ENCODE assay signal across 17 cellular contexts in genomic region chr2:118474151-118474561, GRCh38.
DNase-seq lines count a peak whose midpoint lies in the region; ATAC-seq and TF ChIP-seq lines count a peak whose summit lies in the region.
"Had no signal": no experiment of that assay in that cellular context is flagged by ENCODE, and none has a peak within 500 bp of the region (broad histone marks: within the 10 kb centered on the region; RNA-seq: fewer than 3 reads in every experiment).

No MANE protein-coding gene starts in this region.

- DNase-seq in ELF-1 (ENCODE audit: low read depth, low spot score) (peak; percentile 21), NCI-H146 (lab: John Stamatoyannopoulos, UW) (peak; percentile 26), WTC11 (ENCODE audit: low spot score) (peak; percentile 21), osteoblast (ENCODE audit: insufficient read length, low spot score, missing footprints) (peak; percentile 59), ACHN (no peak), KG1 (lab: John Stamatoyannopoulos, UW) (no peak)
- DNase-seq: activated B cell treated with CpG ODN at 0.5 μM for 24 hours; activated CD4-positive, alpha-beta memory T cell treated with anti-CD3 and anti-CD28 coated beads, Interleukin-2, amount 10 ng/mL, durations not matched to agents 7 days and 5 days; activated T-cell treated with anti-CD3 and anti-CD28 coated beads, Interleukin-2, amount 50 U/mL, for 48 hours; effector memory CD8-positive, alpha-beta T cell; mucosa of descending colon; NCI-H187; NCI-H446 had no signal

- H3K36me3 Mint-ChIP-seq in WTC11, result no peaks in the 10 kb centered on the region
- H3K36me3 Mint-ChIP-seq: activated naive CD4-positive, alpha-beta T cell treated with anti-CD3 and anti-CD28 coated beads, Interleukin-2, amount 50 U/mL, for 24 hours had no signal

- no peak overlapping the region for H3K4me3 ChIP-seq in osteoblast (ENCODE audit: insufficient read depth, low read length)
- H3K4me3 ChIP-seq: mucosa of descending colon, SJCRH30 had no signal

- no peak overlapping the region for H3K4me3 Mint-ChIP-seq in WTC11
- H3K4me3 Mint-ChIP-seq: activated B cell treated with CpG ODN at 0.5 μM for 24 hours; activated CD4-positive, alpha-beta memory T cell treated with anti-CD3 and anti-CD28 coated beads, Interleukin-2, amount 10 ng/mL, durations not matched to agents 7 days and 5 days; activated naive CD4-positive, alpha-beta T cell treated with anti-CD3 and anti-CD28 coated beads, Interleukin-2, amount 50 U/mL, for 24 hours; effector memory CD8-positive, alpha-beta T cell; T-helper 1 cell treated with Interleukin-12 subunit alpha and Interleukin-12 subunit beta and Interleukin-4 antibody, amounts not matched to agents 30 μg/mL and 1 μg/mL, for 36 hours had no signal

- CTCF ChIA-PET in WTC11 (lab: Charles Lee), result interaction anchor here (1.0 kb wide), 1 partner anchor 19 kb away, joined by 4 read pairs; no protein-coding TSS in a partner anchor

- H4K20me1 ChIP-seq in osteoblast (ENCODE audit: insufficient read depth, low read length), result no peaks in the 10 kb centered on the region

- H2AFZ ChIP-seq in osteoblast (ENCODE audit: low read length), result no peak overlapping the region

- H3K79me2 ChIP-seq in osteoblast (ENCODE audit: insufficient read depth, low read length), result no peaks in the 10 kb centered on the region

- POLR2A ChIA-PET in WTC11 (lab: Charles Lee), result interaction anchor here (0.6 kb wide), 1 partner anchor 10 kb away, joined by 3 read pairs; no protein-coding TSS in a partner anchor

- H3K4me1 ChIP-seq in osteoblast (ENCODE audit: insufficient read depth, low read length), result no peaks in the 10 kb centered on the region
- H3K4me1 ChIP-seq: SJCRH30 had no signal

- no peak overlapping the region for H3K4me2 ChIP-seq in osteoblast (ENCODE audit: insufficient read depth, low read length)

- in situ Hi-C loops in ACHN (cut with HindIII; ENCODE audit: low pct_ligation_motif_present, low pct_unique_long_range_greater_than_20kb, low sequenced_read_pairs), result no loop called here

- H3K9me3 ChIP-seq in osteoblast (ENCODE audit: low read depth, low read length), result no peaks in the 10 kb centered on the region
- H3K9me3 ChIP-seq: mucosa of descending colon, SJCRH30 had no signal

- peaks cover 7% of the 10 kb centered on the region for H3K27me3 ChIP-seq in osteoblast (ENCODE audit: insufficient read depth, low read length)
- H3K27me3 ChIP-seq: SJCRH30 had no signal

- H3K36me3 ChIP-seq in osteoblast (ENCODE audit: insufficient read depth, low read length), result no peaks in the 10 kb centered on the region
- H3K36me3 ChIP-seq: SJCRH30 had no signal

- peaks cover 56% of the 10 kb centered on the region for H3K4me1 Mint-ChIP-seq in WTC11
- H3K4me1 Mint-ChIP-seq: activated B cell treated with CpG ODN at 0.5 μM for 24 hours; activated CD4-positive, alpha-beta memory T cell treated with anti-CD3 and anti-CD28 coated beads, Interleukin-2, amount 10 ng/mL, durations not matched to agents 7 days and 5 days; activated naive CD4-positive, alpha-beta T cell treated with anti-CD3 and anti-CD28 coated beads, Interleukin-2, amount 50 U/mL, for 24 hours had no signal

- ATAC-seq in WTC11, result peak; percentile 83
- ATAC-seq in HG03460 (IDR thresholded peaks at IDR 0.05; ENCODE audit: unreplicated experiment), result no peak
- ATAC-seq: effector memory CD8-positive, alpha-beta T cell; mucosa of descending colon had no signal

- H3K27ac ChIP-seq in osteoblast (ENCODE audit: low read depth, low read length), result no peak overlapping the region
- H3K27ac ChIP-seq: SJCRH30 had no signal

- 0 out of 2 replicates have a peak overlapping the region, but pooled peaks have one; percentile 21 for H3K27ac Mint-ChIP-seq in WTC11
- H3K27ac Mint-ChIP-seq: activated B cell treated with CpG ODN at 0.5 μM for 24 hours; activated CD4-positive, alpha-beta memory T cell treated with anti-CD3 and anti-CD28 coated beads, Interleukin-2, amount 10 ng/mL, durations not matched to agents 7 days and 5 days; activated naive CD4-positive, alpha-beta T cell treated with anti-CD3 and anti-CD28 coated beads, Interleukin-2, amount 50 U/mL, for 24 hours; effector memory CD8-positive, alpha-beta T cell; T-helper 1 cell treated with Interleukin-12 subunit alpha and Interleukin-12 subunit beta and Interleukin-4 antibody, amounts not matched to agents 30 μg/mL and 1 μg/mL, for 36 hours had no signal

- TF ChIP-seq CTCF in WTC11 (IDR thresholded peaks at IDR 0.05) (no peak), osteoblast (IDR thresholded peaks at IDR 0.05; ENCODE audit: extremely low read depth, low read depth, low read length) (no peak)

- no peaks in the 10 kb centered on the region for H3K27me3 Mint-ChIP-seq in WTC11 (ENCODE audit: low read depth)
- H3K27me3 Mint-ChIP-seq: activated B cell treated with CpG ODN at 0.5 μM for 24 hours; activated CD4-positive, alpha-beta memory T cell treated with anti-CD3 and anti-CD28 coated beads, Interleukin-2, amount 10 ng/mL, durations not matched to agents 7 days and 5 days had no signal

- no peaks in the 10 kb centered on the region for H3K9me3 Mint-ChIP-seq in WTC11
- H3K9me3 Mint-ChIP-seq: activated B cell treated with CpG ODN at 0.5 μM for 24 hours; activated CD4-positive, alpha-beta memory T cell treated with anti-CD3 and anti-CD28 coated beads, Interleukin-2, amount 10 ng/mL, durations not matched to agents 7 days and 5 days; activated naive CD4-positive, alpha-beta T cell treated with anti-CD3 and anti-CD28 coated beads, Interleukin-2, amount 50 U/mL, for 24 hours; effector memory CD8-positive, alpha-beta T cell; T-helper 1 cell treated with Interleukin-12 subunit alpha and Interleukin-12 subunit beta and Interleukin-4 antibody, amounts not matched to agents 30 μg/mL and 1 μg/mL, for 36 hours had no signal

TF ChIP-seq in WTC11, 78 proteins besides CTCF, POLR2A, EP300 and RAD21 (continues in another document):
- no peak for TF ChIP-seq OVOL2 (CRISPR knock-in tag; IDR thresholded peaks at IDR 0.05; ENCODE audit: borderline replicate concordance)
- no peak for TF ChIP-seq EMX1 (CRISPR knock-in tag; IDR thresholded peaks at IDR 0.05)
- TF ChIP-seq ATF1 (CRISPR knock-in tag; IDR thresholded peaks at IDR 0.05), result no peak
- TF ChIP-seq MLX (CRISPR knock-in tag; IDR thresholded peaks at IDR 0.05), result no peak
- TF ChIP-seq GABPB1 (CRISPR knock-in tag; IDR thresholded peaks at IDR 0.05), result no peak
- no peak for TF ChIP-seq NFYB (CRISPR knock-in tag; conservative IDR thresholded peaks at IDR 0.05; ENCODE audit: low read depth)
- TF ChIP-seq SP1 (CRISPR knock-in tag; conservative IDR thresholded peaks at IDR 0.05), result no peak
- no peak for TF ChIP-seq SMAD3 (CRISPR knock-in tag; IDR thresholded peaks at IDR 0.05; ENCODE audit: borderline replicate concordance)
- TF ChIP-seq ZNF532 (CRISPR knock-in tag; IDR thresholded peaks at IDR 0.05; ENCODE audit: borderline replicate concordance), result no peak
- TF ChIP-seq TEAD1 (CRISPR knock-in tag; IDR thresholded peaks at IDR 0.05), result no peak
- TF ChIP-seq E2F4 (CRISPR knock-in tag; IDR thresholded peaks at IDR 0.05; ENCODE audit: borderline replicate concordance, low read depth), result no peak
- no peak for TF ChIP-seq ZNF423 (CRISPR knock-in tag; IDR thresholded peaks at IDR 0.05)
- TF ChIP-seq PRRX2 (CRISPR knock-in tag; IDR thresholded peaks at IDR 0.05), result no peak
- no peak for TF ChIP-seq CREB1 (CRISPR knock-in tag; IDR thresholded peaks at IDR 0.05)

Comparison
In these comparisons a context has a peak if more than half of its experiments do, and no peak if none do; other contexts are left out.
1. DNase-seq: peak in ELF-1 (single experiment), NCI-H146 (single experiment), WTC11 (single experiment) and osteoblast (single experiment); none in ACHN (single experiment) and KG1 (single experiment).